1 cellular context compared by ENCODE assay signal in the genomic region with DNA sequence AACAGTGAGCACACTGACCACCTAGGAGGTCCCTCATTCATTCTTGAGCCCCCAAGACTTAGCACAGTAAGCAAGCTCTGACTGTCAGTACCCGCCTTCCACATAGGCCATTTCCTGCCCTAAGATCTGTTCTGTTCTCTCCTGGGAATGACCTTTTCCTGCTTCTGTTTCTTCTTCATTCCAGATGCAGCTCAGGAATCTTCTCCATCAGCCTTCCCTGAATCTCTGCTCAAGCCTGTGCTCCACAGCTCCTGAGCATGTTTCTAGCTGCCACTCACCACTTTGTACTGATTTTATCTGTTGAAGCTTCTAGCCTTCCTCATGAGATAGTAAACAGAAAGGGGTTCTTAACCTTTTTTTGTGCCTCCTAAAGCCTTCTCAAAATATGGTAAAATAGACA.
TF ChIP-seq lines count a peak whose summit lies in the region.

No MANE protein-coding gene starts in this region.

TF ChIP-seq in GM23338, 12 proteins besides CTCF, POLR2A, EP300 and RAD21 (continued from another document):
- TF ChIP-seq, protein P1, sequence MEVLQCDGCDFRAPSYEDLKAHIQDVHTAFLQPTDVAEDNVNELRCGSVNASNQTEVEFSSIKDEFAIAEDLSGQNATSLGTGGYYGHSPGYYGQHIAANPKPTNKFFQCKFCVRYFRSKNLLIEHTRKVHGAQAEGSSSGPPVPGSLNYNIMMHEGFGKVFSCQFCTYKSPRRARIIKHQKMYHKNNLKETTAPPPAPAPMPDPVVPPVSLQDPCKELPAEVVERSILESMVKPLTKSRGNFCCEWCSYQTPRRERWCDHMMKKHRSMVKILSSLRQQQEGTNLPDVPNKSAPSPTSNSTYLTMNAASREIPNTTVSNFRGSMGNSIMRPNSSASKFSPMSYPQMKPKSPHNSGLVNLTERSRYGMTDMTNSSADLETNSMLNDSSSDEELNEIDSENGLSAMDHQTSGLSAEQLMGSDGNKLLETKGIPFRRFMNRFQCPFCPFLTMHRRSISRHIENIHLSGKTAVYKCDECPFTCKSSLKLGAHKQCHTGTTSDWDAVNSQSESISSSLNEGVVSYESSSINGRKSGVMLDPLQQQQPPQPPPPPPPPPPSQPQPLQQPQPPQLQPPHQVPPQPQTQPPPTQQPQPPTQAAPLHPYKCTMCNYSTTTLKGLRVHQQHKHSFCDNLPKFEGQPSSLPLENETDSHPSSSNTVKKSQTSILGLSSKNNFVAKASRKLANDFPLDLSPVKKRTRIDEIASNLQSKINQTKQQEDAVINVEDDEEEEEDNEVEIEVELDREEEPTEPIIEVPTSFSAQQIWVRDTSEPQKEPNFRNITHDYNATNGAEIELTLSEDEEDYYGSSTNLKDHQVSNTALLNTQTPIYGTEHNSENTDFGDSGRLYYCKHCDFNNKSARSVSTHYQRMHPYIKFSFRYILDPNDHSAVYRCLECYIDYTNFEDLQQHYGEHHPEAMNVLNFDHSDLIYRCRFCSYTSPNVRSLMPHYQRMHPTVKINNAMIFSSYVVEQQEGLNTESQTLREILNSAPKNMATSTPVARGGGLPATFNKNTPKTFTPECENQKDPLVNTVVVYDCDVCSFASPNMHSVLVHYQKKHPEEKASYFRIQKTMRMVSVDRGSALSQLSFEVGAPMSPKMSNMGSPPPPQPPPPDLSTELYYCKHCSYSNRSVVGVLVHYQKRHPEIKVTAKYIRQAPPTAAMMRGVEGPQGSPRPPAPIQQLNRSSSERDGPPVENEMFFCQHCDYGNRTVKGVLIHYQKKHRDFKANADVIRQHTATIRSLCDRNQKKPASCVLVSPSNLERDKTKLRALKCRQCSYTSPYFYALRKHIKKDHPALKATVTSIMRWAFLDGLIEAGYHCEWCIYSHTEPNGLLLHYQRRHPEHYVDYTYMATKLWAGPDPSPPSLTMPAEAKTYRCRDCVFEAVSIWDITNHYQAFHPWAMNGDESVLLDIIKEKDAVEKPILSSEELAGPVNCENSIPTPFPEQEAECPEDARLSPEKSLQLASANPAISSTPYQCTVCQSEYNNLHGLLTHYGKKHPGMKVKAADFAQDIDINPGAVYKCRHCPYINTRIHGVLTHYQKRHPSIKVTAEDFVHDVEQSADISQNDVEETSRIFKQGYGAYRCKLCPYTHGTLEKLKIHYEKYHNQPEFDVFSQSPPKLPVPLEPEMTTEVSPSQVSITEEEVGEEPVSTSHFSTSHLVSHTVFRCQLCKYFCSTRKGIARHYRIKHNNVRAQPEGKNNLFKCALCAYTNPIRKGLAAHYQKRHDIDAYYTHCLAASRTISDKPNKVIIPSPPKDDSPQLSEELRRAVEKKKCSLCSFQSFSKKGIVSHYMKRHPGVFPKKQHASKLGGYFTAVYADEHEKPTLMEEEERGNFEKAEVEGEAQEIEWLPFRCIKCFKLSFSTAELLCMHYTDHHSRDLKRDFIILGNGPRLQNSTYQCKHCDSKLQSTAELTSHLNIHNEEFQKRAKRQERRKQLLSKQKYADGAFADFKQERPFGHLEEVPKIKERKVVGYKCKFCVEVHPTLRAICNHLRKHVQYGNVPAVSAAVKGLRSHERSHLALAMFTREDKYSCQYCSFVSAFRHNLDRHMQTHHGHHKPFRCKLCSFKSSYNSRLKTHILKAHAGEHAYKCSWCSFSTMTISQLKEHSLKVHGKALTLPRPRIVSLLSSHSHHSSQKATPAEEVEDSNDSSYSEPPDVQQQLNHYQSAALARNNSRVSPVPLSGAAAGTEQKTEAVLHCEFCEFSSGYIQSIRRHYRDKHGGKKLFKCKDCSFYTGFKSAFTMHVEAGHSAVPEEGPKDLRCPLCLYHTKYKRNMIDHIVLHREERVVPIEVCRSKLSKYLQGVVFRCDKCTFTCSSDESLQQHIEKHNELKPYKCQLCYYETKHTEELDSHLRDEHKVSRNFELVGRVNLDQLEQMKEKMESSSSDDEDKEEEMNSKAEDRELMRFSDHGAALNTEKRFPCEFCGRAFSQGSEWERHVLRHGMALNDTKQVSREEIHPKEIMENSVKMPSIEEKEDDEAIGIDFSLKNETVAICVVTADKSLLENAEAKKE (CRISPR knock-in tag; IDR thresholded peaks at IDR 0.05): no peak
- no peak for TF ChIP-seq JUNB (IDR thresholded peaks at IDR 0.05; ENCODE audit: unreplicated experiment)
- TF ChIP-seq ZNF331 (CRISPR knock-in tag; IDR thresholded peaks at IDR 0.05; ENCODE audit: low read depth): no peak
- TF ChIP-seq ZNF114 (CRISPR knock-in tag; IDR thresholded peaks at IDR 0.05): no peak
- TF ChIP-seq, protein P2, sequence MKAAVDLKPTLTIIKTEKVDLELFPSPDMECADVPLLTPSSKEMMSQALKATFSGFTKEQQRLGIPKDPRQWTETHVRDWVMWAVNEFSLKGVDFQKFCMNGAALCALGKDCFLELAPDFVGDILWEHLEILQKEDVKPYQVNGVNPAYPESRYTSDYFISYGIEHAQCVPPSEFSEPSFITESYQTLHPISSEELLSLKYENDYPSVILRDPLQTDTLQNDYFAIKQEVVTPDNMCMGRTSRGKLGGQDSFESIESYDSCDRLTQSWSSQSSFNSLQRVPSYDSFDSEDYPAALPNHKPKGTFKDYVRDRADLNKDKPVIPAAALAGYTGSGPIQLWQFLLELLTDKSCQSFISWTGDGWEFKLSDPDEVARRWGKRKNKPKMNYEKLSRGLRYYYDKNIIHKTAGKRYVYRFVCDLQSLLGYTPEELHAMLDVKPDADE (IDR thresholded peaks at IDR 0.05): no peak
